In genomic region chr1:176512966-176513365, GRCh38 we compare ENCODE assay signal across 9 cellular contexts. TPM values are rescaled to one million over a fixed set of nuclear protein-coding genes. Genes with fewer than 3 reads are reported as not detected.
"Had no signal": no experiment of that assay in that cellular context is flagged by ENCODE, and none has a peak within 500 bp of the region (broad histone marks: within the 10 kb centered on the region; RNA-seq: fewer than 3 reads in every experiment).

No MANE protein-coding gene starts in this region.

- H3K9ac ChIP-seq: KMS-11 had no signal

- H3K4me2 ChIP-seq: KMS-11 had no signal

- H3K4me3 ChIP-seq: K562 had no signal

- H3K27me3 Mint-ChIP-seq: IgD-negative memory B cell had no signal

- H3K27ac ChIP-seq: HL-60, KMS-11 had no signal

- ATAC-seq: K562 had no signal

- DNase-seq: IMR-90, KBM-7, KG1 had no signal

- H3K4me3 Mint-ChIP-seq: IgD-negative memory B cell had no signal

- H3K4me1 Mint-ChIP-seq: IgD-negative memory B cell had no signal

- H3K27ac Mint-ChIP-seq: IgD-negative memory B cell had no signal

- FAIRE-seq: HTR-8/SVneo, K562 had no signal

- H3K36me3 Mint-ChIP-seq: IgD-negative memory B cell had no signal

RNA-seq across cellular contexts. Expression of gene PAPPA2, which starts 50.0 kb away (rescaled TPM):
- total RNA-seq: HT-29 had no signal
- polyA plus RNA-seq: IgD-negative memory B cell had no signal
